Comparison of ENCODE assay signal across 14 cellular contexts in the genomic region with DNA sequence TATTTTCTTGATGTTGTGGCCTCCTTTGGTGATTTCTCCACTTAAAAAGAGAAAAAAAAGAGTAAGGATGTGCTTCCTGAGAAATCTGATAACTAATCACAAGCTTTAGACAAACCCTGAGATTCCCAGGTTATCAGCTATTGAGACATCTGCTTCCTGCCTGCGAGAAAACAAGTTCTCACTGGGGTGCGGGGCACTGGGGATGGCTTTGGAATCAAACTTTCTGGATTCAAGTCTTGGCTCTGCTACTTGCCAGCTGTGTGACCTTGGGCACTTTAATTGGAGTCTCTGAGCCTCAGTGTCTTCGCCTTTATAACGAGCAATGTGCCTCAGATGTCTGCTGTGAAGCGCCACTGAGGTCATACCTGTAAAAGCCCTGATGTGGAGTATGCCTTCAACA.
A peak's percentile ranks its signal among the peaks of the same experiment; 100 is the strongest.
DNase-seq lines count a peak whose midpoint lies in the region; ATAC-seq and TF ChIP-seq lines count a peak whose summit lies in the region.
"Had no signal": no experiment of that assay in that cellular context is flagged by ENCODE, and none has a peak within 500 bp of the region (broad histone marks: within the 10 kb centered on the region; RNA-seq: fewer than 3 reads in every experiment).

No MANE protein-coding gene starts in this region.

- TF ChIP-seq CTCF in coronary artery (IDR thresholded peaks at IDR 0.05): no peak
- no peak for TF ChIP-seq CTCF in osteocyte (IDR thresholded peaks at IDR 0.05)

- CTCF ChIA-PET in activated CD8-positive, alpha-beta memory T cell treated with anti-CD3 and anti-CD28 coated beads, Interleukin-2, amount 10 ng/mL, durations not matched to agents 7 days and 5 days (lab: Charles Lee): interaction anchor here (1.0 to 2.4 kb wide), 7 partner anchors 14 to 489 kb away, joined by 3 to 10 read pairs (median 4); no protein-coding TSS in a partner anchor

- ATAC-seq in activated CD8-positive, alpha-beta memory T cell treated with anti-CD3 and anti-CD28 coated beads, Interleukin-2, amount 10 ng/mL, durations not matched to agents 7 days and 5 days: no peak
- ATAC-seq in left colon (peak; percentile 49), HG03159 (IDR thresholded peaks at IDR 0.05; ENCODE audit: unreplicated experiment) (no peak)

- H3K4me3 ChIP-seq in coronary artery: no peak overlapping the region

- no peak overlapping the region for H3K4me3 Mint-ChIP-seq in activated CD8-positive, alpha-beta memory T cell treated with anti-CD3 and anti-CD28 coated beads, Interleukin-2, amount 10 ng/mL, durations not matched to agents 7 days and 5 days
- no peak overlapping the region for H3K4me3 Mint-ChIP-seq in osteocyte (ENCODE audit: unreplicated experiment)
- H3K4me3 Mint-ChIP-seq: CD4-positive, alpha-beta T cell; H9 had no signal

- H3K27ac Mint-ChIP-seq in activated CD8-positive, alpha-beta memory T cell treated with anti-CD3 and anti-CD28 coated beads, Interleukin-2, amount 10 ng/mL, durations not matched to agents 7 days and 5 days: no peak overlapping the region
- no peak overlapping the region for H3K27ac Mint-ChIP-seq in osteocyte (ENCODE audit: unreplicated experiment)
- H3K27ac Mint-ChIP-seq: CD4-positive, alpha-beta T cell; H9 had no signal

- peaks cover 34% of the 10 kb centered on the region for H3K27me3 Mint-ChIP-seq in activated CD8-positive, alpha-beta memory T cell treated with anti-CD3 and anti-CD28 coated beads, Interleukin-2, amount 10 ng/mL, durations not matched to agents 7 days and 5 days
- H3K27me3 Mint-ChIP-seq in osteocyte (ENCODE audit: unreplicated experiment): peaks cover 27% of the 10 kb centered on the region

- in situ Hi-C loops in ACHN (cut with HindIII; ENCODE audit: low pct_ligation_motif_present, low pct_unique_long_range_greater_than_20kb, low sequenced_read_pairs): loop anchor here (25.0 kb wide), 1 partner anchor 177 kb away; no protein-coding TSS in a partner anchor

- intact Hi-C loops in left colon (cut with DNase I, micrococcal nuclease): loop anchor here (5.0 to 10.0 kb wide), 4 partner anchors 182 to 555 kb away; no protein-coding TSS in a partner anchor

- H3K36me3 Mint-ChIP-seq in activated CD8-positive, alpha-beta memory T cell treated with anti-CD3 and anti-CD28 coated beads, Interleukin-2, amount 10 ng/mL, durations not matched to agents 7 days and 5 days: no peaks in the 10 kb centered on the region
- no peaks in the 10 kb centered on the region for H3K36me3 Mint-ChIP-seq in osteocyte (ENCODE audit: unreplicated experiment)

- no peaks in the 10 kb centered on the region for H3K4me1 Mint-ChIP-seq in activated CD8-positive, alpha-beta memory T cell treated with anti-CD3 and anti-CD28 coated beads, Interleukin-2, amount 10 ng/mL, durations not matched to agents 7 days and 5 days
- peaks cover 7% of the 10 kb centered on the region for H3K4me1 Mint-ChIP-seq in osteocyte (ENCODE audit: unreplicated experiment)

- no peaks in the 10 kb centered on the region for H3K9me3 Mint-ChIP-seq in activated CD8-positive, alpha-beta memory T cell treated with anti-CD3 and anti-CD28 coated beads, Interleukin-2, amount 10 ng/mL, durations not matched to agents 7 days and 5 days (ENCODE audit: low read depth)
- no peaks in the 10 kb centered on the region for H3K9me3 Mint-ChIP-seq in osteocyte (ENCODE audit: unreplicated experiment)
- H3K9me3 Mint-ChIP-seq: CD4-positive, alpha-beta T cell; H9 had no signal

- no peak overlapping the region for H3K27ac ChIP-seq in coronary artery

- DNase-seq in activated CD8-positive, alpha-beta memory T cell treated with anti-CD3 and anti-CD28 coated beads, Interleukin-2, amount 10 ng/mL, durations not matched to agents 7 days and 5 days: peak; percentile 15
- no peak for DNase-seq in activated CD8-positive, alpha-beta memory T cell treated with anti-CD3 and anti-CD28 coated beads for 24 hours
- DNase-seq in coronary artery (ENCODE audit: low spot score): peak; percentile 26
- no peak for DNase-seq in left colon
- DNase-seq in osteocyte (ENCODE audit: extremely low spot score, unreplicated experiment): peak; percentile 53
- no peak for DNase-seq in ACHN
- no peak for DNase-seq in EL
- DNase-seq: 8988T; C1 segment of cervical spinal cord; CD4-positive, alpha-beta T cell; DMS79; GOT3; H9 had no signal

Comparison
In these comparisons a context has a peak if more than half of its experiments do, and no peak if none do; other contexts are left out.
1. DNase-seq: peak in activated CD8-positive, alpha-beta memory T cell treated with anti-CD3 and anti-CD28 coated beads, Interleukin-2, amount 10 ng/mL, durations not matched to agents 7 days and 5 days (single experiment), coronary artery (single experiment) and osteocyte (single experiment); none in activated CD8-positive, alpha-beta memory T cell treated with anti-CD3 and anti-CD28 coated beads for 24 hours (single experiment), left colon (0 of 2), ACHN (single experiment) and EL (single experiment).